2 cellular contexts compared by ENCODE assay signal in genomic region chr1:156316909-156317308, GRCh38.
TF ChIP-seq lines count a peak whose summit lies in the region.

No MANE protein-coding gene starts in this region.

TF ChIP-seq in A549, 52 proteins besides CTCF, POLR2A, EP300 and RAD21:
- TF ChIP-seq CEBPB (IDR thresholded peaks at IDR 0.05) (peak; percentile 2 to 47; a peak in 1 of 4 replicates), ATOH8 (CRISPR knock-in tag; IDR thresholded peaks at IDR 0.05; ENCODE audit: low read depth) (no peak), PHF8 (IDR thresholded peaks at IDR 0.05; ENCODE audit: borderline replicate concordance, low read depth) (no peak), ZFP36 (IDR thresholded peaks at IDR 0.05; ENCODE audit: borderline replicate concordance, partially characterized antibody) (no peak), NR3C1 (IDR thresholded peaks at IDR 0.05) (no peak), HDAC2 (IDR thresholded peaks at IDR 0.05) (no peak)
- TF ChIP-seq, protein P1, sequence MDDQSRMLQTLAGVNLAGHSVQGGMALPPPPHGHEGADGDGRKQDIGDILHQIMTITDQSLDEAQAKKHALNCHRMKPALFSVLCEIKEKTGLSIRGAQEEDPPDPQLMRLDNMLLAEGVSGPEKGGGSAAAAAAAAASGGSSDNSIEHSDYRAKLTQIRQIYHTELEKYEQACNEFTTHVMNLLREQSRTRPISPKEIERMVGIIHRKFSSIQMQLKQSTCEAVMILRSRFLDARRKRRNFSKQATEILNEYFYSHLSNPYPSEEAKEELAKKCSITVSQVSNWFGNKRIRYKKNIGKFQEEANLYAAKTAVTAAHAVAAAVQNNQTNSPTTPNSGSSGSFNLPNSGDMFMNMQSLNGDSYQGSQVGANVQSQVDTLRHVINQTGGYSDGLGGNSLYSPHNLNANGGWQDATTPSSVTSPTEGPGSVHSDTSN (IDR thresholded peaks at IDR 0.05) = no peak

TF ChIP-seq in K562, 482 proteins besides CTCF, POLR2A, EP300 and RAD21:
- no peak for TF ChIP-seq PHF8 (IDR thresholded peaks at IDR 0.05; ENCODE audit: borderline replicate concordance, low read length)
- TF ChIP-seq MAFK (IDR thresholded peaks at IDR 0.05; ENCODE audit: low read length) = no peak
- no peak for TF ChIP-seq CEBPG (CRISPR knock-in tag; IDR thresholded peaks at IDR 0.05)
- TF ChIP-seq CEBPG (tag; conservative IDR thresholded peaks at IDR 0.05 in 1 of 2, IDR thresholded peaks at IDR 0.05 in 1 of 2) = peak in 1 of 2 experiments; percentile 31; a peak in 1 of 4 replicates
- no peak for TF ChIP-seq NR2C2 (CRISPR knock-in tag; IDR thresholded peaks at IDR 0.05)
- TF ChIP-seq NR2C2 (tag; IDR thresholded peaks at IDR 0.05) = no peak
- peak; percentile 62; the same call in 1 of the 2 replicates for TF ChIP-seq CEBPB (tag; IDR thresholded peaks at IDR 0.05)
- TF ChIP-seq ZNF318 (IDR thresholded peaks at IDR 0.05; ENCODE audit: borderline replicate concordance in 1 of 2, low read depth in 1 of 2) = no peak
